ENCODE assay signal across 1 cellular context in genomic region chr11:59560702-59561469, GRCh38.
TF ChIP-seq lines count a peak whose summit lies in the region.

No MANE protein-coding gene starts in this region.

TF ChIP-seq in HepG2, 621 proteins besides CTCF, POLR2A, EP300 and RAD21 (continued from another document and continues in another):
- TF ChIP-seq, protein P1, sequence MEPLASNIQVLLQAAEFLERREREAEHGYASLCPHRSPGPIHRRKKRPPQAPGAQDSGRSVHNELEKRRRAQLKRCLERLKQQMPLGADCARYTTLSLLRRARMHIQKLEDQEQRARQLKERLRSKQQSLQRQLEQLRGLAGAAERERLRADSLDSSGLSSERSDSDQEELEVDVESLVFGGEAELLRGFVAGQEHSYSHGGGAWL (CRISPR knock-in tag; IDR thresholded peaks at IDR 0.05), result peak; percentile 68; the same call in 1 of the 2 replicates
- TF ChIP-seq HNRNPLL (IDR thresholded peaks at IDR 0.05; ENCODE audit: low read depth, low read length, poor library complexity, severe bottlenecking) (no peak), MEF2D (CRISPR knock-in tag; IDR thresholded peaks at IDR 0.05) (no peak), KDM5B (CRISPR knock-in tag; IDR thresholded peaks at IDR 0.05; ENCODE audit: borderline replicate concordance) (0 out of 2 replicates have a peak, but pooled peaks have one; percentile 57), NFATC3 (CRISPR knock-in tag; IDR thresholded peaks at IDR 0.05) (no peak), POGZ (CRISPR knock-in tag; IDR thresholded peaks at IDR 0.05) (no peak), RBM39 (IDR thresholded peaks at IDR 0.05; ENCODE audit: low read depth, low read length, poor library complexity, severe bottlenecking) (no peak), ARNT2 (CRISPR knock-in tag; IDR thresholded peaks at IDR 0.05; ENCODE audit: low read depth) (no peak), ZXDC (CRISPR knock-in tag; IDR thresholded peaks at IDR 0.05) (peak; percentile 60; the same call in 1 of the 2 replicates), ZNF354B (CRISPR knock-in tag; IDR thresholded peaks at IDR 0.05) (no peak), GFI1 (CRISPR knock-in tag; IDR thresholded peaks at IDR 0.05; ENCODE audit: borderline replicate concordance) (no peak), THAP8 (CRISPR knock-in tag; IDR thresholded peaks at IDR 0.05; ENCODE audit: borderline replicate concordance) (no peak), AGO1 (IDR thresholded peaks at IDR 0.05; ENCODE audit: low read depth, low read length, poor library complexity, severe bottlenecking) (no peak), ZNF749 (CRISPR knock-in tag; IDR thresholded peaks at IDR 0.05; ENCODE audit: borderline replicate concordance) (no peak), ZNF788 (CRISPR knock-in tag; IDR thresholded peaks at IDR 0.05; ENCODE audit: borderline replicate concordance) (no peak; the same call in 1 of the 2 replicates), THRA (CRISPR knock-in tag; IDR thresholded peaks at IDR 0.05; ENCODE audit: borderline replicate concordance) (no peak), ZNF34 (CRISPR knock-in tag; IDR thresholded peaks at IDR 0.05; ENCODE audit: borderline replicate concordance) (no peak), PCBP2 (optimal IDR thresholded peaks at IDR 0.05; ENCODE audit: low read depth, low read length, poor library complexity, severe bottlenecking) (no peak), CCAR2 (optimal IDR thresholded peaks at IDR 0.05; ENCODE audit: low read depth, low read length) (no peak), ZBTB7A (CRISPR knock-in tag; IDR thresholded peaks at IDR 0.05) (no peak), KDM1A (CRISPR knock-in tag; IDR thresholded peaks at IDR 0.05) (no peak), JDP2 (CRISPR knock-in tag; IDR thresholded peaks at IDR 0.05; ENCODE audit: borderline replicate concordance) (no peak), CENPBD1 (CRISPR knock-in tag; IDR thresholded peaks at IDR 0.05; ENCODE audit: borderline replicate concordance, low read depth) (no peak), NCOA1 (CRISPR knock-in tag; IDR thresholded peaks at IDR 0.05) (no peak), TAF15 (IDR thresholded peaks at IDR 0.05; ENCODE audit: low read depth, low read length, poor library complexity, severe bottlenecking) (no peak), ZNF737 (CRISPR knock-in tag; IDR thresholded peaks at IDR 0.05; ENCODE audit: borderline replicate concordance) (0 out of 2 replicates have a peak, but pooled peaks have one; percentile 38)
- TF ChIP-seq, protein P2, sequence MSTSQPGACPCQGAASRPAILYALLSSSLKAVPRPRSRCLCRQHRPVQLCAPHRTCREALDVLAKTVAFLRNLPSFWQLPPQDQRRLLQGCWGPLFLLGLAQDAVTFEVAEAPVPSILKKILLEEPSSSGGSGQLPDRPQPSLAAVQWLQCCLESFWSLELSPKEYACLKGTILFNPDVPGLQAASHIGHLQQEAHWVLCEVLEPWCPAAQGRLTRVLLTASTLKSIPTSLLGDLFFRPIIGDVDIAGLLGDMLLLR (CRISPR knock-in tag; IDR thresholded peaks at IDR 0.05), result peak; percentile 8; the same call in 1 of the 2 replicates
- TF ChIP-seq, protein P3, sequence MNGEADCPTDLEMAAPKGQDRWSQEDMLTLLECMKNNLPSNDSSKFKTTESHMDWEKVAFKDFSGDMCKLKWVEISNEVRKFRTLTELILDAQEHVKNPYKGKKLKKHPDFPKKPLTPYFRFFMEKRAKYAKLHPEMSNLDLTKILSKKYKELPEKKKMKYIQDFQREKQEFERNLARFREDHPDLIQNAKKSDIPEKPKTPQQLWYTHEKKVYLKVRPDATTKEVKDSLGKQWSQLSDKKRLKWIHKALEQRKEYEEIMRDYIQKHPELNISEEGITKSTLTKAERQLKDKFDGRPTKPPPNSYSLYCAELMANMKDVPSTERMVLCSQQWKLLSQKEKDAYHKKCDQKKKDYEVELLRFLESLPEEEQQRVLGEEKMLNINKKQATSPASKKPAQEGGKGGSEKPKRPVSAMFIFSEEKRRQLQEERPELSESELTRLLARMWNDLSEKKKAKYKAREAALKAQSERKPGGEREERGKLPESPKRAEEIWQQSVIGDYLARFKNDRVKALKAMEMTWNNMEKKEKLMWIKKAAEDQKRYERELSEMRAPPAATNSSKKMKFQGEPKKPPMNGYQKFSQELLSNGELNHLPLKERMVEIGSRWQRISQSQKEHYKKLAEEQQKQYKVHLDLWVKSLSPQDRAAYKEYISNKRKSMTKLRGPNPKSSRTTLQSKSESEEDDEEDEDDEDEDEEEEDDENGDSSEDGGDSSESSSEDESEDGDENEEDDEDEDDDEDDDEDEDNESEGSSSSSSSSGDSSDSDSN (CRISPR knock-in tag; IDR thresholded peaks at IDR 0.05), result no peak
- TF ChIP-seq, protein P4, sequence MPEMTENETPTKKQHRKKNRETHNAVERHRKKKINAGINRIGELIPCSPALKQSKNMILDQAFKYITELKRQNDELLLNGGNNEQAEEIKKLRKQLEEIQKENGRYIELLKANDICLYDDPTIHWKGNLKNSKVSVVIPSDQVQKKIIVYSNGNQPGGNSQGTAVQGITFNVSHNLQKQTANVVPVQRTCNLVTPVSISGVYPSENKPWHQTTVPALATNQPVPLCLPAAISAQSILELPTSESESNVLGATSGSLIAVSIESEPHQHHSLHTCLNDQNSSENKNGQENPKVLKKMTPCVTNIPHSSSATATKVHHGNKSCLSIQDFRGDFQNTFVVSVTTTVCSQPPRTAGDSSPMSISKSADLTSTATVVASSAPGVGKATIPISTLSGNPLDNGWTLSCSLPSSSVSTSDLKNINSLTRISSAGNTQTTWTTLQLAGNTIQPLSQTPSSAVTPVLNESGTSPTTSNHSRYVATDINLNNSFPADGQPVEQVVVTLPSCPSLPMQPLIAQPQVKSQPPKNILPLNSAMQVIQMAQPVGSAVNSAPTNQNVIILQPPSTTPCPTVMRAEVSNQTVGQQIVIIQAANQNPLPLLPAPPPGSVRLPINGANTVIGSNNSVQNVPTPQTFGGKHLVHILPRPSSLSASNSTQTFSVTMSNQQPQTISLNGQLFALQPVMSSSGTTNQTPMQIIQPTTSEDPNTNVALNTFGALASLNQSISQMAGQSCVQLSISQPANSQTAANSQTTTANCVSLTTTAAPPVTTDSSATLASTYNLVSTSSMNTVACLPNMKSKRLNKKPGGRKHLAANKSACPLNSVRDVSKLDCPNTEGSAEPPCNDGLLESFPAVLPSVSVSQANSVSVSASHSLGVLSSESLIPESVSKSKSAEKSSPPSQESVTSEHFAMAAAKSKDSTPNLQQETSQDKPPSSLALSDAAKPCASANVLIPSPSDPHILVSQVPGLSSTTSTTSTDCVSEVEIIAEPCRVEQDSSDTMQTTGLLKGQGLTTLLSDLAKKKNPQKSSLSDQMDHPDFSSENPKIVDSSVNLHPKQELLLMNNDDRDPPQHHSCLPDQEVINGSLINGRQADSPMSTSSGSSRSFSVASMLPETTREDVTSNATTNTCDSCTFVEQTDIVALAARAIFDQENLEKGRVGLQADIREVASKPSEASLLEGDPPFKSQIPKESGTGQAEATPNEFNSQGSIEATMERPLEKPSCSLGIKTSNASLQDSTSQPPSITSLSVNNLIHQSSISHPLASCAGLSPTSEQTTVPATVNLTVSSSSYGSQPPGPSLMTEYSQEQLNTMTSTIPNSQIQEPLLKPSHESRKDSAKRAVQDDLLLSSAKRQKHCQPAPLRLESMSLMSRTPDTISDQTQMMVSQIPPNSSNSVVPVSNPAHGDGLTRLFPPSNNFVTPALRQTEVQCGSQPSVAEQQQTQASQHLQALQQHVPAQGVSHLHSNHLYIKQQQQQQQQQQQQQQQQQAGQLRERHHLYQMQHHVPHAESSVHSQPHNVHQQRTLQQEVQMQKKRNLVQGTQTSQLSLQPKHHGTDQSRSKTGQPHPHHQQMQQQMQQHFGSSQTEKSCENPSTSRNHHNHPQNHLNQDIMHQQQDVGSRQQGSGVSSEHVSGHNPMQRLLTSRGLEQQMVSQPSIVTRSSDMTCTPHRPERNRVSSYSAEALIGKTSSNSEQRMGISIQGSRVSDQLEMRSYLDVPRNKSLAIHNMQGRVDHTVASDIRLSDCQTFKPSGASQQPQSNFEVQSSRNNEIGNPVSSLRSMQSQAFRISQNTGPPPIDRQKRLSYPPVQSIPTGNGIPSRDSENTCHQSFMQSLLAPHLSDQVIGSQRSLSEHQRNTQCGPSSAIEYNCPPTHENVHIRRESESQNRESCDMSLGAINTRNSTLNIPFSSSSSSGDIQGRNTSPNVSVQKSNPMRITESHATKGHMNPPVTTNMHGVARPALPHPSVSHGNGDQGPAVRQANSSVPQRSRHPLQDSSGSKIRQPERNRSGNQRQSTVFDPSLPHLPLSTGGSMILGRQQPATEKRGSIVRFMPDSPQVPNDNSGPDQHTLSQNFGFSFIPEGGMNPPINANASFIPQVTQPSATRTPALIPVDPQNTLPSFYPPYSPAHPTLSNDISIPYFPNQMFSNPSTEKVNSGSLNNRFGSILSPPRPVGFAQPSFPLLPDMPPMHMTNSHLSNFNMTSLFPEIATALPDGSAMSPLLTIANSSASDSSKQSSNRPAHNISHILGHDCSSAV (CRISPR knock-in tag; IDR thresholded peaks at IDR 0.05; ENCODE audit: borderline replicate concordance), result no peak
